Comparison of ENCODE assay signal across 8 cellular contexts in genomic region chr2:170817999-170818293, GRCh38. TPM values are rescaled to one million over a fixed set of nuclear protein-coding genes. Genes with fewer than 3 reads are reported as not detected.
DNase-seq lines count a peak whose midpoint lies in the region; ATAC-seq and TF ChIP-seq lines count a peak whose summit lies in the region.

No MANE protein-coding gene starts in this region.

- H3K4me3 ChIP-seq in iPS-20b (ENCODE audit: low read length), result peak overlapping the region; percentile 73
- peak overlapping the region; percentile 73 for H3K4me3 ChIP-seq in thoracic aorta

- peaks cover 100% of the 10 kb centered on the region for H3K27me3 ChIP-seq in iPS-20b (ENCODE audit: insufficient read depth, low read length)
- peaks cover 9% of the 10 kb centered on the region for H3K27me3 ChIP-seq in thoracic aorta (replicated peaks; ENCODE audit: insufficient read depth)

- H3K27me3 Mint-ChIP-seq in activated CD8-positive, alpha-beta memory T cell treated with anti-CD3 and anti-CD28 coated beads, Interleukin-2, amount 10 ng/mL, durations not matched to agents 7 days and 5 days, result peaks cover 96% of the 10 kb centered on the region
- H3K27me3 Mint-ChIP-seq in activated CD8-positive, alpha-beta T cell treated with anti-CD3 and anti-CD28 coated beads for 36 hours, result peaks cover 85% of the 10 kb centered on the region

- CTCF ChIA-PET in activated CD8-positive, alpha-beta memory T cell treated with anti-CD3 and anti-CD28 coated beads, Interleukin-2, amount 10 ng/mL, durations not matched to agents 7 days and 5 days (lab: Charles Lee), result interaction anchor here (2.4 to 2.5 kb wide), 2 partner anchors 54 to 494 kb away, joined by 10 to 20 read pairs; no protein-coding TSS in a partner anchor
- CTCF ChIA-PET in activated CD8-positive, alpha-beta T cell treated with anti-CD3 and anti-CD28 coated beads for 36 hours (lab: Charles Lee), result interaction anchor here (1.9 to 6.7 kb wide), 3 partner anchors 55 to 494 kb away, joined by 8 to 50 read pairs (median 10); no protein-coding TSS in a partner anchor

- no peak for TF ChIP-seq CTCF in activated CD8-positive, alpha-beta T cell treated with anti-CD3 and anti-CD28 coated beads for 36 hours (IDR thresholded peaks at IDR 0.05)
- no peak for TF ChIP-seq CTCF in thoracic aorta (IDR thresholded peaks at IDR 0.05)

- intact Hi-C loops in activated CD8-positive, alpha-beta T cell treated with anti-CD3 and anti-CD28 coated beads for 36 hours (cut with micrococcal nuclease), result loop anchor here (10.0 kb wide), 1 partner anchor 333 kb away; no protein-coding TSS in a partner anchor

- POLR2A ChIA-PET in activated CD8-positive, alpha-beta T cell treated with anti-CD3 and anti-CD28 coated beads for 36 hours (lab: Charles Lee), result no interaction called here

- peaks cover 14% of the 10 kb centered on the region; the same call in 1 of the 2 replicates for H3K4me1 ChIP-seq in iPS-20b (ENCODE audit: insufficient read depth, low read length)
- peaks cover 26 to 64% of the 10 kb centered on the region in 2 donors for H3K4me1 ChIP-seq in thoracic aorta (ENCODE audit: control insufficient read depth in 1 of 2, low read depth in 2 of 2)

- H3K4me3 Mint-ChIP-seq in activated CD8-positive, alpha-beta memory T cell treated with anti-CD3 and anti-CD28 coated beads, Interleukin-2, amount 10 ng/mL, durations not matched to agents 7 days and 5 days, result peak overlapping the region; percentile 66
- H3K4me3 Mint-ChIP-seq in activated CD8-positive, alpha-beta T cell treated with anti-CD3 and anti-CD28 coated beads for 36 hours, result peak overlapping the region; percentile 66

- no peaks in the 10 kb centered on the region for H3K9me3 Mint-ChIP-seq in activated CD8-positive, alpha-beta memory T cell treated with anti-CD3 and anti-CD28 coated beads, Interleukin-2, amount 10 ng/mL, durations not matched to agents 7 days and 5 days (ENCODE audit: low read depth)
- no peaks in the 10 kb centered on the region for H3K9me3 Mint-ChIP-seq in activated CD8-positive, alpha-beta T cell treated with anti-CD3 and anti-CD28 coated beads for 36 hours

- H3K27ac Mint-ChIP-seq in activated CD8-positive, alpha-beta memory T cell treated with anti-CD3 and anti-CD28 coated beads, Interleukin-2, amount 10 ng/mL, durations not matched to agents 7 days and 5 days, result no peak overlapping the region
- no peak overlapping the region for H3K27ac Mint-ChIP-seq in activated CD8-positive, alpha-beta T cell treated with anti-CD3 and anti-CD28 coated beads for 36 hours

- H3K9me3 ChIP-seq in iPS-20b (ENCODE audit: insufficient read depth, low read depth, low read length) (no peaks in the 10 kb centered on the region), thoracic aorta (no peaks in the 10 kb centered on the region)

- H3K27ac ChIP-seq in iPS-20b (ENCODE audit: low read length), result no peak overlapping the region
- H3K27ac ChIP-seq in thoracic aorta, result no peak overlapping the region

- no peak for ATAC-seq in activated CD8-positive, alpha-beta memory T cell treated with anti-CD3 and anti-CD28 coated beads, Interleukin-2, amount 10 ng/mL, durations not matched to agents 7 days and 5 days
- no peak for ATAC-seq in activated CD8-positive, alpha-beta T cell treated with anti-CD3 and anti-CD28 coated beads for 36 hours
- ATAC-seq in thoracic aorta (ENCODE audit: insufficient number of reproducible peaks, low FRiP score, low read depth) (no peak), GM18909 (IDR thresholded peaks at IDR 0.05; ENCODE audit: poor library complexity, unreplicated experiment) (no peak), HG02642 (IDR thresholded peaks at IDR 0.05; ENCODE audit: poor library complexity, unreplicated experiment) (no peak)

- peak overlapping the region; percentile 39; the same call in 1 of the 2 replicates for H3K9ac ChIP-seq in iPS-20b (ENCODE audit: low read depth, low read length)

- peaks cover 62% of the 10 kb centered on the region for H3K4me1 Mint-ChIP-seq in activated CD8-positive, alpha-beta memory T cell treated with anti-CD3 and anti-CD28 coated beads, Interleukin-2, amount 10 ng/mL, durations not matched to agents 7 days and 5 days
- H3K4me1 Mint-ChIP-seq in activated CD8-positive, alpha-beta T cell treated with anti-CD3 and anti-CD28 coated beads for 36 hours (ENCODE audit: low read depth), result peaks cover 62% of the 10 kb centered on the region

- no peak for DNase-seq in activated CD8-positive, alpha-beta memory T cell treated with anti-CD3 and anti-CD28 coated beads, Interleukin-2, amount 10 ng/mL, durations not matched to agents 7 days and 5 days
- no peak for DNase-seq in activated CD8-positive, alpha-beta memory T cell treated with anti-CD3 and anti-CD28 coated beads, Interleukin-2, amount 50 U/mL, for 48 hours
- DNase-seq in activated CD8-positive, alpha-beta T cell treated with anti-CD3 and anti-CD28 coated beads for 36 hours, result no peak
- no peak for DNase-seq in thoracic aorta (ENCODE audit: low spot score)
- no peak for DNase-seq in effector CD4-positive, alpha-beta T cell

- H3K36me3 ChIP-seq in iPS-20b (ENCODE audit: insufficient read depth, low read depth, low read length) (no peaks in the 10 kb centered on the region), thoracic aorta (no peaks in the 10 kb centered on the region)

- H3K36me3 Mint-ChIP-seq in activated CD8-positive, alpha-beta memory T cell treated with anti-CD3 and anti-CD28 coated beads, Interleukin-2, amount 10 ng/mL, durations not matched to agents 7 days and 5 days, result no peaks in the 10 kb centered on the region
- H3K36me3 Mint-ChIP-seq in activated CD8-positive, alpha-beta T cell treated with anti-CD3 and anti-CD28 coated beads for 36 hours (ENCODE audit: low read depth), result no peaks in the 10 kb centered on the region

RNA-seq across cellular contexts. Expression of gene GAD1, which starts 1.3 kb away (rescaled TPM):
- 1 to 10 TPM in 1 of 2 experiments, under 1 TPM in 1; 0.68 to 3.7 TPM for total RNA-seq in activated CD8-positive, alpha-beta memory T cell treated with anti-CD3 and anti-CD28 coated beads, Interleukin-2, amount 10 ng/mL, durations not matched to agents 7 days and 5 days
- total RNA-seq in activated CD8-positive, alpha-beta T cell treated with anti-CD3 and anti-CD28 coated beads for 36 hours, result 1 to 10 TPM; 1.3 to 2.5 TPM
- total RNA-seq in thoracic aorta, result 1 to 10 TPM in 1 of 2 donors, under 1 TPM in 1; 0.41 to 5.5 TPM

RNA-seq across cellular contexts. Expression of gene ERICH2, which starts 47.8 kb away (rescaled TPM):
- total RNA-seq in activated CD8-positive, alpha-beta memory T cell treated with anti-CD3 and anti-CD28 coated beads, Interleukin-2, amount 10 ng/mL, durations not matched to agents 7 days and 5 days, result not detected
- total RNA-seq in activated CD8-positive, alpha-beta T cell treated with anti-CD3 and anti-CD28 coated beads for 36 hours, result not detected
- not detected for total RNA-seq in thoracic aorta
